ENCODE assay signal across 12 cellular contexts in the genomic region with DNA sequence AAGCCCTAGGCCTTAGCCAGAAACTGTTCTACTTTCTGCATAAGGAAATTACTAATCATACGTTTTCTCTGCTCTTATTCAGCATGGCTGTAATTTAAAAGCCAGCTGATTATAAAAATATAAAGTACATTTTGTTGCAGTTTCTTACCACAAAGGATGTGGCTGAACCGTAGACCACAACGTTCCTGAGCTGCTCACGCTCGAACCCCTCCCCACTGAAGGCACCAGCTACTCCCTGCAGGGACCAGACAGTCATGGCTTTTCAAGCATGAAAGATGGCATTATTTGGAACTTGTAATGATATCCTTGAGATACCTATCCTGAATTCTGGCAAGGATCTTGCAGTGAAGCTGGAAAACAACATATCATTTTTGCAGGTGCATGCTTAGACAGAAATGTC.
DNase-seq lines count a peak whose midpoint lies in the region; ATAC-seq and TF ChIP-seq lines count a peak whose summit lies in the region.
"Had no signal": no experiment of that assay in that cellular context is flagged by ENCODE, and none has a peak within 500 bp of the region (broad histone marks: within the 10 kb centered on the region; RNA-seq: fewer than 3 reads in every experiment).

No MANE protein-coding gene starts in this region.

- H2AFZ ChIP-seq in mammary epithelial cell (ENCODE audit: low read depth, low read length) = no peak overlapping the region

- no peaks in the 10 kb centered on the region for H4K20me1 ChIP-seq in mammary epithelial cell (ENCODE audit: insufficient read depth, low read length)

- intact Hi-C loops in mammary epithelial cell (cut with micrococcal nuclease) = loop anchor here (5.0 to 10.0 kb wide), 2 partner anchors 42 to 245 kb away; partner anchors contain the start of gene KANK1
- intact Hi-C loops in MCF 10A (cut with micrococcal nuclease) = loop anchor here (5.0 kb wide), 1 partner anchor 62 kb away; no protein-coding TSS in a partner anchor
- intact Hi-C loops in tibial artery (cut with DNase I; ENCODE audit: low total_unique reads) = no loop called here

- H3K27me3 Mint-ChIP-seq in MCF 10A (ENCODE audit: insufficient read depth, unreplicated experiment) = no peaks in the 10 kb centered on the region

- peak overlapping the region; percentile 5 for H3K4me2 ChIP-seq in mammary epithelial cell (ENCODE audit: insufficient read depth, low read depth, low read length)

- in situ Hi-C loops in mammary epithelial cell (cut with MboI; ENCODE audit: low sequenced_read_pairs in 2 of 2) = loop anchor here in 1 of 2 donors (10.0 kb wide), 1 partner anchor 55 kb away; no protein-coding TSS in a partner anchor

- 0% methylated on average over 5 of the region's 5 CpGs for WGBS in mammary epithelial cell (ENCODE audit: low coverage, missing lambda C conversion rate)
- 51 to 61% methylated on average over 5 of the region's 5 CpGs for WGBS in gastroesophageal sphincter (ENCODE audit: low coverage in 1 of 2), 2 donors

- H3K4me3 Mint-ChIP-seq in MCF 10A (ENCODE audit: unreplicated experiment) = no peak overlapping the region

- ATAC-seq in RWPE2 (ENCODE audit: low read depth) (no peak), gastroesophageal sphincter (no peak), HG03135 (IDR thresholded peaks at IDR 0.05; ENCODE audit: unreplicated experiment) (no peak)

- H3K27ac ChIP-seq in mammary epithelial cell (ENCODE audit: insufficient read depth, low read depth, low read length) (peak overlapping the region; percentile 92), RWPE2 (ENCODE audit: poor library complexity, severe bottlenecking) (peak overlapping the region; percentile 95), gastroesophageal sphincter (peak overlapping the region in 3 of 4 donors; percentile 83 to 87 (median 87)), tibial artery (peak overlapping the region; percentile 70 to 80)
- H3K27ac ChIP-seq: C4-2B had no signal

- H3K36me3 Mint-ChIP-seq in MCF 10A (ENCODE audit: insufficient read depth, unreplicated experiment) = peaks cover 43% of the 10 kb centered on the region

- H3K9me3 ChIP-seq in mammary epithelial cell (replicated peaks; ENCODE audit: insufficient read depth, low read length) (no peaks in the 10 kb centered on the region), RWPE2 (ENCODE audit: severe bottlenecking) (no peaks in the 10 kb centered on the region), gastroesophageal sphincter (no peaks in the 10 kb centered on the region), tibial artery (no peaks in the 10 kb centered on the region)

- CTCF ChIA-PET in mammary epithelial cell (lab: Charles Lee; ENCODE audit: low non-redundant PET) = no interaction called here
- CTCF ChIA-PET in MCF 10A (lab: Yijun Ruan, JAX) = interaction anchor here (1.2 to 1.5 kb wide), 2 partner anchors 8 to 15 kb away, joined by 3 read pairs; no protein-coding TSS in a partner anchor

- H3K36me3 ChIP-seq in mammary epithelial cell (ENCODE audit: insufficient read depth, low read length) (peaks cover 12% of the 10 kb centered on the region), RWPE2 (ENCODE audit: low read depth) (peaks cover 13% of the 10 kb centered on the region), gastroesophageal sphincter (peaks cover 0 to 30% of the 10 kb centered on the region in 2 donors), tibial artery (peaks cover 17 to 39% (median 35%) of the 10 kb centered on the region in 3 donors)

- POLR2A ChIA-PET in MCF 10A (lab: Yijun Ruan, JAX) = interaction anchor here (1.1 to 5.8 kb wide), 3 partner anchors 9 to 56 kb away, joined by 3 to 45 read pairs (median 12); no protein-coding TSS in a partner anchor

- TF ChIP-seq EP300 in gastroesophageal sphincter (IDR thresholded peaks at IDR 0.05) = no peak

- DNase-seq in mammary epithelial cell = peak; percentile 21
- no peak for DNase-seq in MCF 10A (ENCODE audit: unreplicated experiment)
- no peak for DNase-seq in RWPE2 (ENCODE audit: low spot score)
- DNase-seq in tibial artery = no peak
- no peak for DNase-seq in SHP77 treated with DMSO at 0.1 percent for 48 hours (lab: John Stamatoyannopoulos, UW)
- DNase-seq in DMS 273 treated with DMSO at 0.1 percent for 48 hours (lab: John Stamatoyannopoulos, UW) = no peak
- DNase-seq: NCI-H226, T1000 had no signal

- dilution Hi-C loops in mammary epithelial cell (cut with HindIII; ENCODE audit: low sequenced_read_pairs) = no loop called here

- H3K4me1 Mint-ChIP-seq in MCF 10A (ENCODE audit: insufficient read depth, unreplicated experiment) = peaks cover 8% of the 10 kb centered on the region

- H3K27me3 ChIP-seq in mammary epithelial cell (ENCODE audit: insufficient read depth, low read length) = no peaks in the 10 kb centered on the region
- H3K27me3 ChIP-seq in RWPE2 (ENCODE audit: insufficient read depth, poor library complexity, severe bottlenecking) = no peaks in the 10 kb centered on the region
- no peaks in the 10 kb centered on the region for H3K27me3 ChIP-seq in gastroesophageal sphincter
- H3K27me3 ChIP-seq in tibial artery = no peaks in the 10 kb centered on the region

- no peak for TF ChIP-seq CTCF in mammary epithelial cell (conservative IDR thresholded peaks at IDR 0.05 in 1 of 2, IDR thresholded peaks at IDR 0.05 in 1 of 2; ENCODE audit: extremely low read depth in 1 of 2, insufficient read depth in 1 of 2, low read depth in 1 of 2, low read length in 2 of 2)
- no peak for TF ChIP-seq CTCF in MCF 10A (IDR thresholded peaks at IDR 0.05; ENCODE audit: unreplicated experiment)
- TF ChIP-seq CTCF in RWPE2 (IDR thresholded peaks at IDR 0.05; ENCODE audit: poor library complexity, severe bottlenecking) = no peak
- TF ChIP-seq CTCF in gastroesophageal sphincter (IDR thresholded peaks at IDR 0.05) = no peak
- TF ChIP-seq CTCF in tibial artery (IDR thresholded peaks at IDR 0.05) = no peak

- H3K4me3 ChIP-seq in mammary epithelial cell (replicated peaks in 1 of 3; ENCODE audit: insufficient read depth in 1 of 3, low read depth in 2 of 3, low read length in 3 of 3) (no peak overlapping the region), RWPE2 (ENCODE audit: severe bottlenecking) (no peak overlapping the region), gastroesophageal sphincter (no peak overlapping the region), tibial artery (no peak overlapping the region)
- H3K4me3 ChIP-seq: lung had no signal

- H3K9me3 Mint-ChIP-seq in MCF 10A (ENCODE audit: unreplicated experiment) = no peaks in the 10 kb centered on the region

- H3K79me2 ChIP-seq in mammary epithelial cell (ENCODE audit: insufficient read depth, low read length) = peaks cover 2% of the 10 kb centered on the region

- H3K4me1 ChIP-seq in mammary epithelial cell (ENCODE audit: insufficient read depth, low read length) = peaks cover 60% of the 10 kb centered on the region
- peaks cover 42% of the 10 kb centered on the region for H3K4me1 ChIP-seq in RWPE2 (ENCODE audit: insufficient read depth, poor library complexity, severe bottlenecking)
- H3K4me1 ChIP-seq in gastroesophageal sphincter = peaks cover 8 to 56% (median 15%) of the 10 kb centered on the region in 3 donors
- H3K4me1 ChIP-seq in tibial artery = peaks cover 0 to 64% (median 37%) of the 10 kb centered on the region in 4 donors

- BruUV-seq in mammary epithelial cell (replicated peaks; lab: Mats Ljungman, UMichigan) = no TSS peak
- no TSS peak for BruUV-seq in MCF 10A (replicated peaks; lab: Mats Ljungman, UMichigan)

- no peak overlapping the region for H3K27ac Mint-ChIP-seq in MCF 10A (ENCODE audit: low read depth, unreplicated experiment)

- H3K9ac ChIP-seq in mammary epithelial cell (ENCODE audit: insufficient read depth, low read length) = peak overlapping the region; percentile 64

- no peak for TF ChIP-seq POLR2A in gastroesophageal sphincter (IDR thresholded peaks at IDR 0.05)
